Comparison of ENCODE assay signal across 8 cellular contexts in the genomic region with DNA sequence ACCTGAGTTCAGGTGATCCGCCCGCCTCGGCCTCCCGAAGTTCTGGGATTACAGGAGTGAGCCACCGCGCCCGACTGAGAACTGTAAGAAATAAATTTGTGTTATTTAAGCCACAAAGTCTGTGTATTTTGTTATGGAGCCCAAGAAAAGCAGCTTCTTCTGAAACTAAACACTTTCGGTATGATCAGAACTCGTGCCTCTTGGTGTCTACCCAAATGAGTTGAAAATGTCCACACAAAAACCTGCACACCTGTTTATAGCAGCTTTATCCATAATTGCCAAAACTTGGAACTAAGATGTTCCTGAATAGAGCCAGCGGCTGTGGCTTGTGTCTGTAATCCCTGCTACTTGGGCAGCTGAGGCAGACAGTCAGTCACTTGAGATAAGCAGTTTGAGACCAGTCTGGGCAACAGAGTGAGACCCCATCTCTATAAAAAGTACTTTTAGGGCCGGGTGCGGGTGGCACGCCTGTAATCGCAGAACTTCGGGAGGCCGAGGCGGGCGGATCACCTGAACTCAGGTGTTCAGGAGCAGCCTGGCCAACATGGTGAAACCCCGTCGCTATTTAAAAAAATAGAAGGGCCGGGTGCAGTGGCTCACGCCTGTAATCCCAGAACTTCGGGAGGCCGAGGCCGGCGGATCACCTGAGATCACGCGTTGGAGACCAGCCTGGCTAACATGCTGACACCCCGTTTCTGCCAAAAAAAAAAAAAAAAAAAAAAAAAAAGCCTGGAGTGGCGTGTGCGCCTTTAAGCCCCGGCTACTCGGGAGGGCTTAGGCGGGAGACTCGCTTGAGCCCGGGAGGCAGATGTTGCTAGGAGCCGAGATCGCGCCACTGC. TPM values are rescaled to one million over a fixed set of nuclear protein-coding genes. Genes with fewer than 3 reads are reported as not detected.
DNase-seq lines count a peak whose midpoint lies in the region; ATAC-seq and TF ChIP-seq lines count a peak whose summit lies in the region.
"Not testable (repeated sequence)": the region's sequence is repeated elsewhere in the genome, so short reads cannot be mapped to it uniquely, and the experiment has no call there.

No MANE protein-coding gene starts in this region.

- H3K36me3 ChIP-seq in aorta (ENCODE audit: control insufficient read depth in 1 of 2, insufficient read depth in 2 of 2, low read length in 1 of 2), result not testable (repeated sequence)

- POLR2A ChIA-PET in activated B cell treated with CpG ODN at 0.5 μM for 24 hours (lab: Charles Lee), result not testable (repeated sequence)

- intact Hi-C loops in activated B cell treated with CpG ODN at 0.5 μM for 24 hours (cut with micrococcal nuclease); aorta (cut with DNase I): not testable (repeated sequence)

- H3K4me3 Mint-ChIP-seq in activated B cell treated with CpG ODN at 0.5 μM for 24 hours, result not testable (repeated sequence)
- H3K4me3 Mint-ChIP-seq in naive B cell, result peak overlapping the region in 1 of 8 donors; percentile 44

- not testable (repeated sequence) for H3K27me3 Mint-ChIP-seq in activated B cell treated with CpG ODN at 0.5 μM for 24 hours, naive B cell

- H3K9me3 ChIP-seq in aorta (ENCODE audit: control insufficient read depth, low read length), result not testable (repeated sequence)

- H3K4me1 ChIP-seq in aorta (ENCODE audit: control insufficient read depth in 1 of 2, insufficient read depth in 2 of 2, low read length in 2 of 2), result not testable (repeated sequence)

- not testable (repeated sequence) for DNase-seq in activated B cell treated with CpG ODN at 0.5 μM for 24 hours, naive B cell, aorta

- H3K36me3 Mint-ChIP-seq in activated B cell treated with CpG ODN at 0.5 μM for 24 hours (ENCODE audit: low read depth); naive B cell: not testable (repeated sequence)

- H3K27ac ChIP-seq in aorta (ENCODE audit: low read depth in 1 of 2, low read length in 2 of 2), result not testable (repeated sequence)

- not testable (repeated sequence) for H3K9me3 Mint-ChIP-seq in activated B cell treated with CpG ODN at 0.5 μM for 24 hours, naive B cell

- not testable (repeated sequence) for H3K4me1 Mint-ChIP-seq in activated B cell treated with CpG ODN at 0.5 μM for 24 hours, naive B cell

- TF ChIP-seq CTCF in activated B cell treated with CpG ODN at 0.5 μM for 24 hours (IDR thresholded peaks at IDR 0.05), result not testable (repeated sequence)

- not testable (repeated sequence) for H3K4me3 ChIP-seq in aorta (ENCODE audit: low read length in 2 of 2)

- CTCF ChIA-PET in activated B cell treated with CpG ODN at 0.5 μM for 24 hours (lab: Charles Lee), result not testable (repeated sequence)

- H3K27me3 ChIP-seq in aorta (ENCODE audit: control insufficient read depth in 1 of 2, insufficient read depth in 2 of 2, low read length in 1 of 2), result not testable (repeated sequence)

- WGBS in aorta, 2 donors, result no CpG with 5 or more reads among the region's 39 CpGs

- not testable (repeated sequence) for H3K27ac Mint-ChIP-seq in activated B cell treated with CpG ODN at 0.5 μM for 24 hours, naive B cell

- peak; percentile 57 for ATAC-seq in GM18858 (IDR thresholded peaks at IDR 0.05; ENCODE audit: unreplicated experiment)
- ATAC-seq in GM21515 (IDR thresholded peaks at IDR 0.05; ENCODE audit: unreplicated experiment), result peak; percentile 71
- peak; percentile 79 for ATAC-seq in HG02840 (IDR thresholded peaks at IDR 0.05; ENCODE audit: low FRiP score, unreplicated experiment)
- peak; percentile 60 for ATAC-seq in HG03196 (IDR thresholded peaks at IDR 0.05; ENCODE audit: unreplicated experiment)
- peak; percentile 66 for ATAC-seq in activated B cell treated with CpG ODN at 0.5 μM for 24 hours (ENCODE audit: low read depth)
- ATAC-seq in esophagus mucosa, result peak; percentile 86
- peak; percentile 59 to 61 for ATAC-seq in naive B cell (ENCODE audit: low read depth in 2 of 2)
- peak; percentile 93 for ATAC-seq in aorta (ENCODE audit: low FRiP score)

RNA-seq across cellular contexts. Expression of a gene that starts 48.1 kb away (rescaled TPM):
- total RNA-seq in activated B cell treated with CpG ODN at 0.5 μM for 24 hours (11.6 and 16.6 TPM in 2 replicates), esophagus mucosa (68.3 TPM), aorta (10 to 100 TPM; 56.1 to 67.7 TPM)
- polyA plus RNA-seq in naive B cell (ENCODE audit: low read depth in 6 of 6) (10 to 100 TPM in 5 of 6 donors, 1 to 10 TPM in 1; 9.8 to 35.0 (median 28.9) TPM), aorta (10 to 100 TPM in 1 of 2 donors, 1 to 10 TPM in 1; 8.6 to 24.1 TPM)
